Comparison of ENCODE assay signal across 20 cellular contexts in the genomic region with DNA sequence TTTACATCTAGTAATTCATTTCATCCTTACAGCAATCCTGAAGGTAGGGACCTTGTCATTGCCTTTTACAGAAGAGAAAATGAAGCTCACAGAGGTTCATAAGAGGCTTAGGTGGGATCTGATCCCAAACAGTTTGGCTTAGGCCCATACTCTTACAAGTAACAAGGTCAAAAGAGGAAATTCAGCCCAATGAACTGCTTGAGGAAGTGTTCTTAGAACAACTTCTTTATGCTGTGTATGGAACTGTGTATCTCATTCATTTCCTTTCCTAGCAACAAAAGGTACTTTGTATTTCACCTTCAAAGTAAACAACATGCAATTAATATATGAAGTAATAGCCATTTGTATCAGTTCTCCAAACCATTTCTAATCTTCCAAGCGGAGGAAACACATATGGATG.
"Had no signal": no experiment of that assay in that cellular context is flagged by ENCODE, and none has a peak within 500 bp of the region (broad histone marks: within the 10 kb centered on the region; RNA-seq: fewer than 3 reads in every experiment).

No MANE protein-coding gene starts in this region.

- H3K4me3 Mint-ChIP-seq: dendritic cell treated with granulocyte-macrophage colony-stimulating factor and Interleukin-4, amounts not matched to agents 40 ng/mL and 50 ng/mL, for 4 days; endodermal cell; immature natural killer cell; naive thymus-derived CD8-positive, alpha-beta T cell; stimulated activated memory B cell treated with anti-CD40 and anti-IgM and Interleukin-4, amounts not matched to agents 10 μg/mL and 1 μg/mL and 100 μg/mL, for 72 hours had no signal

- DNase-seq: endodermal cell; erythroblast; foreskin keratinocyte; immature natural killer cell; left lung; mesenchymal stem cell; naive thymus-derived CD8-positive, alpha-beta T cell; posterior cingulate gyrus; spleen; stimulated activated CD4-positive, alpha-beta T cell treated with anti-CD3 and anti-CD28 coated beads, Interleukin-15, amount 100 ng/mL, for 24 hours; stimulated activated CD4-positive, alpha-beta T cell treated with anti-CD3 and anti-CD28 coated beads, Interleukin-1b, Interleukin-23, amount 100 ng/mL, for 48 hours; stimulated activated CD4-positive, alpha-beta T cell treated with anti-CD3 and anti-CD28 coated beads, Interleukin-4, amount 100 ng/mL, for 24 hours; stomach; substantia nigra; transverse colon had no signal

- H3K9me3 Mint-ChIP-seq: dendritic cell treated with granulocyte-macrophage colony-stimulating factor and Interleukin-4, amounts not matched to agents 40 ng/mL and 50 ng/mL, for 4 days; endodermal cell; immature natural killer cell; naive thymus-derived CD8-positive, alpha-beta T cell; stimulated activated memory B cell treated with anti-CD40 and anti-IgM and Interleukin-4, amounts not matched to agents 10 μg/mL and 1 μg/mL and 100 μg/mL, for 72 hours had no signal

- ATAC-seq: foreskin keratinocyte; left lung; naive thymus-derived CD8-positive, alpha-beta T cell; sciatic nerve; stimulated activated memory B cell treated with anti-CD40 and anti-IgM and Interleukin-4, amounts not matched to agents 10 μg/mL and 1 μg/mL and 100 μg/mL, for 72 hours had no signal

- H3K4me3 ChIP-seq: left lung, lung, spleen, stomach, thoracic aorta, transverse colon had no signal

- H3K4me1 Mint-ChIP-seq: stimulated activated memory B cell treated with anti-CD40 and anti-IgM and Interleukin-4, amounts not matched to agents 10 μg/mL and 1 μg/mL and 100 μg/mL, for 72 hours had no signal

- H3K27ac Mint-ChIP-seq: dendritic cell treated with granulocyte-macrophage colony-stimulating factor and Interleukin-4, amounts not matched to agents 40 ng/mL and 50 ng/mL, for 4 days; endodermal cell; immature natural killer cell; stimulated activated memory B cell treated with anti-CD40 and anti-IgM and Interleukin-4, amounts not matched to agents 10 μg/mL and 1 μg/mL and 100 μg/mL, for 72 hours had no signal

- H3K27me3 Mint-ChIP-seq: dendritic cell treated with granulocyte-macrophage colony-stimulating factor and Interleukin-4, amounts not matched to agents 40 ng/mL and 50 ng/mL, for 4 days; naive thymus-derived CD8-positive, alpha-beta T cell; stimulated activated memory B cell treated with anti-CD40 and anti-IgM and Interleukin-4, amounts not matched to agents 10 μg/mL and 1 μg/mL and 100 μg/mL, for 72 hours had no signal
